In genomic region chr5:116766470-116766947, GRCh38 we compare ENCODE assay signal across 1 cellular context.
TF ChIP-seq lines count a peak whose summit lies in the region.

No MANE protein-coding gene starts in this region.

TF ChIP-seq in HepG2, 621 proteins besides CTCF, POLR2A, EP300 and RAD21 (continued from another document and continues in another):
- TF ChIP-seq, protein P1, sequence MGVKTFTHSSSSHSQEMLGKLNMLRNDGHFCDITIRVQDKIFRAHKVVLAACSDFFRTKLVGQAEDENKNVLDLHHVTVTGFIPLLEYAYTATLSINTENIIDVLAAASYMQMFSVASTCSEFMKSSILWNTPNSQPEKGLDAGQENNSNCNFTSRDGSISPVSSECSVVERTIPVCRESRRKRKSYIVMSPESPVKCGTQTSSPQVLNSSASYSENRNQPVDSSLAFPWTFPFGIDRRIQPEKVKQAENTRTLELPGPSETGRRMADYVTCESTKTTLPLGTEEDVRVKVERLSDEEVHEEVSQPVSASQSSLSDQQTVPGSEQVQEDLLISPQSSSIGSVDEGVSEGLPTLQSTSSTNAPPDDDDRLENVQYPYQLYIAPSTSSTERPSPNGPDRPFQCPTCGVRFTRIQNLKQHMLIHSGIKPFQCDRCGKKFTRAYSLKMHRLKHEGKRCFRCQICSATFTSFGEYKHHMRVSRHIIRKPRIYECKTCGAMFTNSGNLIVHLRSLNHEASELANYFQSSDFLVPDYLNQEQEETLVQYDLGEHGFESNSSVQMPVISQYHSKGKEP (CRISPR knock-in tag; IDR thresholded peaks at IDR 0.05), result no peak
- TF ChIP-seq, protein P2, sequence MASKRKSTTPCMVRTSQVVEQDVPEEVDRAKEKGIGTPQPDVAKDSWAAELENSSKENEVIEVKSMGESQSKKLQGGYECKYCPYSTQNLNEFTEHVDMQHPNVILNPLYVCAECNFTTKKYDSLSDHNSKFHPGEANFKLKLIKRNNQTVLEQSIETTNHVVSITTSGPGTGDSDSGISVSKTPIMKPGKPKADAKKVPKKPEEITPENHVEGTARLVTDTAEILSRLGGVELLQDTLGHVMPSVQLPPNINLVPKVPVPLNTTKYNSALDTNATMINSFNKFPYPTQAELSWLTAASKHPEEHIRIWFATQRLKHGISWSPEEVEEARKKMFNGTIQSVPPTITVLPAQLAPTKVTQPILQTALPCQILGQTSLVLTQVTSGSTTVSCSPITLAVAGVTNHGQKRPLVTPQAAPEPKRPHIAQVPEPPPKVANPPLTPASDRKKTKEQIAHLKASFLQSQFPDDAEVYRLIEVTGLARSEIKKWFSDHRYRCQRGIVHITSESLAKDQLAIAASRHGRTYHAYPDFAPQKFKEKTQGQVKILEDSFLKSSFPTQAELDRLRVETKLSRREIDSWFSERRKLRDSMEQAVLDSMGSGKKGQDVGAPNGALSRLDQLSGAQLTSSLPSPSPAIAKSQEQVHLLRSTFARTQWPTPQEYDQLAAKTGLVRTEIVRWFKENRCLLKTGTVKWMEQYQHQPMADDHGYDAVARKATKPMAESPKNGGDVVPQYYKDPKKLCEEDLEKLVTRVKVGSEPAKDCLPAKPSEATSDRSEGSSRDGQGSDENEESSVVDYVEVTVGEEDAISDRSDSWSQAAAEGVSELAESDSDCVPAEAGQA (IDR thresholded peaks at IDR 0.05; ENCODE audit: low read depth), result peak; percentile 48; the same call in 1 of the 2 replicates
- TF ChIP-seq, protein P2 (CRISPR knock-in tag; IDR thresholded peaks at IDR 0.05; ENCODE audit: borderline replicate concordance), result no peak
- no peak for TF ChIP-seq KDM5B (CRISPR knock-in tag; IDR thresholded peaks at IDR 0.05; ENCODE audit: borderline replicate concordance)
- TF ChIP-seq SOX5 (CRISPR knock-in tag; IDR thresholded peaks at IDR 0.05; ENCODE audit: borderline replicate concordance), result peak; percentile 67
- no peak for TF ChIP-seq TOE1 (CRISPR knock-in tag; IDR thresholded peaks at IDR 0.05)
- no peak for TF ChIP-seq ZNF44 (CRISPR knock-in tag; IDR thresholded peaks at IDR 0.05)
- TF ChIP-seq HNF4G (IDR thresholded peaks at IDR 0.05; ENCODE audit: borderline replicate concordance, low read depth, low read length), result no peak
- TF ChIP-seq HNF4G (CRISPR knock-in tag; IDR thresholded peaks at IDR 0.05; ENCODE audit: borderline replicate concordance, low read depth), result no peak
- no peak for TF ChIP-seq ZFP90 (CRISPR knock-in tag; IDR thresholded peaks at IDR 0.05; ENCODE audit: borderline replicate concordance)
- no peak for TF ChIP-seq ATF5 (CRISPR knock-in tag; IDR thresholded peaks at IDR 0.05; ENCODE audit: low read depth)
- TF ChIP-seq SRSF4 (IDR thresholded peaks at IDR 0.05; ENCODE audit: low read depth, low read length, poor library complexity, severe bottlenecking), result no peak
- no peak for TF ChIP-seq ZFP91 (CRISPR knock-in tag; IDR thresholded peaks at IDR 0.05; ENCODE audit: borderline replicate concordance)
- no peak for TF ChIP-seq GABPA (IDR thresholded peaks at IDR 0.05; ENCODE audit: low read depth, low read length)
- no peak for TF ChIP-seq GABPA (CRISPR knock-in tag; IDR thresholded peaks at IDR 0.05; ENCODE audit: low read depth)
- TF ChIP-seq ELF1 (CRISPR knock-in tag; IDR thresholded peaks at IDR 0.05), result no peak
- no peak for TF ChIP-seq SIX4 (CRISPR knock-in tag; IDR thresholded peaks at IDR 0.05)
- peak; percentile 84 for TF ChIP-seq ARID5B (CRISPR knock-in tag; IDR thresholded peaks at IDR 0.05)
- no peak for TF ChIP-seq NFRKB (IDR thresholded peaks at IDR 0.05)
- TF ChIP-seq HIC2 (CRISPR knock-in tag; IDR thresholded peaks at IDR 0.05; ENCODE audit: low read depth), result no peak
- TF ChIP-seq CHD2 (IDR thresholded peaks at IDR 0.05; ENCODE audit: low read depth, low read length), result no peak
- TF ChIP-seq RBAK (CRISPR knock-in tag; IDR thresholded peaks at IDR 0.05), result no peak
- TF ChIP-seq RELA (CRISPR knock-in tag; IDR thresholded peaks at IDR 0.05), result no peak
- no peak for TF ChIP-seq CENPX (CRISPR knock-in tag; IDR thresholded peaks at IDR 0.05)
- TF ChIP-seq, protein P3, sequence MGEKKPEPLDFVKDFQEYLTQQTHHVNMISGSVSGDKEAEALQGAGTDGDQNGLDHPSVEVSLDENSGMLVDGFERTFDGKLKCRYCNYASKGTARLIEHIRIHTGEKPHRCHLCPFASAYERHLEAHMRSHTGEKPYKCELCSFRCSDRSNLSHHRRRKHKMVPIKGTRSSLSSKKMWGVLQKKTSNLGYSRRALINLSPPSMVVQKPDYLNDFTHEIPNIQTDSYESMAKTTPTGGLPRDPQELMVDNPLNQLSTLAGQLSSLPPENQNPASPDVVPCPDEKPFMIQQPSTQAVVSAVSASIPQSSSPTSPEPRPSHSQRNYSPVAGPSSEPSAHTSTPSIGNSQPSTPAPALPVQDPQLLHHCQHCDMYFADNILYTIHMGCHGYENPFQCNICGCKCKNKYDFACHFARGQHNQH (CRISPR knock-in tag; IDR thresholded peaks at IDR 0.05), result 0 out of 2 replicates have a peak, but pooled peaks have one; percentile 25
- TF ChIP-seq ZZZ3 (CRISPR knock-in tag; IDR thresholded peaks at IDR 0.05; ENCODE audit: borderline replicate concordance), result no peak
- TF ChIP-seq HMG20A (CRISPR knock-in tag; IDR thresholded peaks at IDR 0.05; ENCODE audit: borderline replicate concordance), result peak; percentile 79
- TF ChIP-seq, protein P4, sequence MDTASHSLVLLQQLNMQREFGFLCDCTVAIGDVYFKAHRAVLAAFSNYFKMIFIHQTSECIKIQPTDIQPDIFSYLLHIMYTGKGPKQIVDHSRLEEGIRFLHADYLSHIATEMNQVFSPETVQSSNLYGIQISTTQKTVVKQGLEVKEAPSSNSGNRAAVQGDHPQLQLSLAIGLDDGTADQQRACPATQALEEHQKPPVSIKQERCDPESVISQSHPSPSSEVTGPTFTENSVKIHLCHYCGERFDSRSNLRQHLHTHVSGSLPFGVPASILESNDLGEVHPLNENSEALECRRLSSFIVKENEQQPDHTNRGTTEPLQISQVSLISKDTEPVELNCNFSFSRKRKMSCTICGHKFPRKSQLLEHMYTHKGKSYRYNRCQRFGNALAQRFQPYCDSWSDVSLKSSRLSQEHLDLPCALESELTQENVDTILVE (CRISPR knock-in tag; IDR thresholded peaks at IDR 0.05), result peak; percentile 37; the same call in 1 of the 2 replicates
- TF ChIP-seq ZUFSP (CRISPR knock-in tag; IDR thresholded peaks at IDR 0.05; ENCODE audit: borderline replicate concordance), result no peak
- no peak for TF ChIP-seq PLSCR1 (CRISPR knock-in tag; IDR thresholded peaks at IDR 0.05; ENCODE audit: borderline replicate concordance)
- no peak for TF ChIP-seq ZSCAN22 (CRISPR knock-in tag; IDR thresholded peaks at IDR 0.05)
- no peak for TF ChIP-seq REXO4 (CRISPR knock-in tag; IDR thresholded peaks at IDR 0.05; ENCODE audit: borderline replicate concordance)
- no peak for TF ChIP-seq EED (CRISPR knock-in tag; IDR thresholded peaks at IDR 0.05)
- no peak for TF ChIP-seq ATRX (CRISPR knock-in tag; IDR thresholded peaks at IDR 0.05; ENCODE audit: borderline replicate concordance)
- TF ChIP-seq TOPORS (CRISPR knock-in tag; IDR thresholded peaks at IDR 0.05), result no peak
